In the genomic region with DNA sequence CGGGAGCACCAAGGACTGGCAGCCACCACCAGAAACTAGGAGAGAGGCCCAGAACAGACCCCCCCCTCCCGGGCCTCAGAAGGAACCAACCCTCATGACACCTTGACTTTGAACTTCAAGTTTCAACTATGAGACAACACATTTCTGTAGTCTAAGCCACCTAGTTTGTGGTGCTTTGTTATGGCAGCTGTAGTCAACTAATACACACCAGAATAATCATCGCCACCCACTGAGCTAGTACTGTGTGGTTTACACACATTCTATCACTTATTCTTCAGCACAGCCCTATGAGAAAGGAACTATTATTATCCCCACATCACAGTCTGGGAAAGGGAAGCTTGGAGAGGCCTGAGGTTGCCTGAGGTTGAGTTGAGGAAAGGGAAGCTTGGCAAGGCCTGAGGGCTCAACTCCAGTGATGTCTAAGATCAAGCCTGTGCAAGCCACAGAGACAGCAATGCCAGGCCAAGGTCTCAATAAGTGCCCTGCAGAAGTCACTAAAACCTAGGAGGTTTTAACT, we compare ENCODE assay signal across 22 cellular contexts.
"Had no signal": no experiment of that assay in that cellular context is flagged by ENCODE, and none has a peak within 500 bp of the region (broad histone marks: within the 10 kb centered on the region; RNA-seq: fewer than 3 reads in every experiment).

No MANE protein-coding gene starts in this region.

- H3K9me3 ChIP-seq: gastrocnemius medialis, heart left ventricle, left lung, ovary, psoas muscle, testis, tibial artery had no signal

- H3K36me3 ChIP-seq: gastrocnemius medialis, heart left ventricle, left lung, ovary, tibial artery had no signal

- H3K27me3 ChIP-seq: gastrocnemius medialis, left lung, ovary, testis, tibial artery had no signal

- ATAC-seq: gastrocnemius medialis; heart left ventricle; left cardiac atrium; left lung; naive thymus-derived CD8-positive, alpha-beta T cell; psoas muscle; right cardiac atrium had no signal

- H3K4me1 ChIP-seq: gastrocnemius medialis, heart left ventricle, left lung, psoas muscle, testis, tibial artery had no signal

- H3K4me3 ChIP-seq: dorsolateral prefrontal cortex, gastrocnemius medialis, heart left ventricle, left lung, ovary, psoas muscle, testis, tibial artery had no signal

- DNase-seq: dorsolateral prefrontal cortex; effector CD4-positive, alpha-beta T cell; gastrocnemius medialis; heart left ventricle; hippocampal formation; left cardiac atrium; left lung; mesendoderm; midbrain; naive thymus-derived CD8-positive, alpha-beta T cell; nephron progenitor cell; nucleus accumbens; ovary; posterior cingulate gyrus; psoas muscle; right cardiac atrium; stimulated activated CD4-positive, alpha-beta T cell treated with anti-CD3 and anti-CD28 coated beads, Interleukin-15, amount 100 ng/mL, for 24 hours; stimulated activated CD4-positive, alpha-beta T cell treated with anti-CD3 and anti-CD28 coated beads, Interleukin-2, amount 100 ng/mL, for 48 hours; stimulated activated naive CD4-positive, alpha-beta T cell; substantia nigra; testis; tibial artery had no signal

- H3K27ac ChIP-seq: dorsolateral prefrontal cortex, gastrocnemius medialis, heart left ventricle, left lung, ovary, psoas muscle, testis, tibial artery had no signal
